Comparison of ENCODE assay signal across 8 cellular contexts in genomic region chr1:235275223-235275622, GRCh38. TPM values are rescaled to one million over a fixed set of nuclear protein-coding genes. Genes with fewer than 3 reads are reported as not detected.
A peak's percentile ranks its signal among the peaks of the same experiment; 100 is the strongest.
DNase-seq lines count a peak whose midpoint lies in the region; ATAC-seq and TF ChIP-seq lines count a peak whose summit lies in the region.

No MANE protein-coding gene starts in this region.

- H3K4me3 Mint-ChIP-seq in endodermal cell, result no peak overlapping the region

- TF ChIP-seq POLR2A in gastrocnemius medialis (IDR thresholded peaks at IDR 0.05), result no peak

- no peaks in the 10 kb centered on the region for H3K27me3 Mint-ChIP-seq in endodermal cell (ENCODE audit: insufficient read depth)

- peaks cover 41% of the 10 kb centered on the region for H3K4me1 Mint-ChIP-seq in endodermal cell

- peaks cover 0 to 5% of the 10 kb centered on the region in 2 donors for H3K36me3 Mint-ChIP-seq in activated naive CD4-positive, alpha-beta T cell treated with anti-CD3 and anti-CD28 coated beads, Interleukin-2, amount 50 U/mL, for 72 hours
- H3K36me3 Mint-ChIP-seq in endodermal cell (ENCODE audit: low read depth), result peaks cover 3% of the 10 kb centered on the region

- H3K27ac ChIP-seq in endodermal cell (ENCODE audit: low read depth, low read length) (no peak overlapping the region), gastrocnemius medialis (no peak overlapping the region)

- H3K4me1 ChIP-seq in endodermal cell (ENCODE audit: control insufficient read depth, insufficient read depth, low read length) (peaks cover 5% of the 10 kb centered on the region), gastrocnemius medialis (peaks cover 13 to 37% of the 10 kb centered on the region in 2 donors)

- H3K4me3 ChIP-seq in endodermal cell (ENCODE audit: low read length), result no peak overlapping the region
- H3K4me3 ChIP-seq in gastrocnemius medialis, result no peak overlapping the region

- ATAC-seq in GM19395 (IDR thresholded peaks at IDR 0.05; ENCODE audit: unreplicated experiment) (peak; percentile 86), HG03354 (IDR thresholded peaks at IDR 0.05; ENCODE audit: poor library complexity, severe bottlenecking, unreplicated experiment) (peak; percentile 86), GM19455 (IDR thresholded peaks at IDR 0.05; ENCODE audit: unreplicated experiment) (no peak), gastrocnemius medialis (no peak)
- peak; percentile 36 to 67 for ATAC-seq in activated naive CD4-positive, alpha-beta T cell treated with anti-CD3 and anti-CD28 coated beads, Interleukin-2, amount 50 U/mL, for 72 hours

- intact Hi-C loops in gastrocnemius medialis (cut with DNase I; ENCODE audit: low total_unique reads), result no loop called here

- H3K36me3 ChIP-seq in endodermal cell (ENCODE audit: control insufficient read depth, insufficient read depth, low read length), result no peaks in the 10 kb centered on the region
- H3K36me3 ChIP-seq in gastrocnemius medialis, result no peaks in the 10 kb centered on the region

- DNase-seq in GDM1 (lab: John Stamatoyannopoulos, UW), result peak; percentile 71
- DNase-seq in activated naive CD4-positive, alpha-beta T cell treated with anti-CD3 and anti-CD28 coated beads, Interleukin-2, amount 50 U/mL, for 72 hours (ENCODE audit: low spot score in 2 of 2), result no peak
- DNase-seq in endodermal cell, result no peak
- no peak for DNase-seq in NCI-H69 (lab: John Stamatoyannopoulos, UW)
- no peak for DNase-seq in gastrocnemius medialis

- in situ Hi-C loops in gastrocnemius medialis (cut with MboI; ENCODE audit: low sequenced_read_pairs in 4 of 4), result no loop called here

- TF ChIP-seq CTCF in endodermal cell (conservative IDR thresholded peaks at IDR 0.05) (no peak), gastrocnemius medialis (IDR thresholded peaks at IDR 0.05 in 4 of 5, conservative IDR thresholded peaks at IDR 0.05 in 1 of 5) (no peak)

- H3K27me3 ChIP-seq in endodermal cell (ENCODE audit: control insufficient read depth, insufficient read depth, low read length, poor library complexity, severe bottlenecking), result no peaks in the 10 kb centered on the region
- H3K27me3 ChIP-seq in gastrocnemius medialis, result no peaks in the 10 kb centered on the region

- H3K9me3 ChIP-seq in endodermal cell (ENCODE audit: control insufficient read depth, low read length) (no peaks in the 10 kb centered on the region), gastrocnemius medialis (no peaks in the 10 kb centered on the region)

- H3K9ac ChIP-seq in endodermal cell (ENCODE audit: extremely low read depth, low read length, poor library complexity, severe bottlenecking), result no peak overlapping the region

- 93 to 94% methylated on average over 3 of the region's 3 CpGs for WGBS in endodermal cell (ENCODE audit: insufficient coverage in 1 of 2, insufficient read length in 1 of 2), 2 experiments

- no peaks in the 10 kb centered on the region for H3K9me3 Mint-ChIP-seq in activated naive CD4-positive, alpha-beta T cell treated with anti-CD3 and anti-CD28 coated beads, Interleukin-2, amount 50 U/mL, for 72 hours
- no peaks in the 10 kb centered on the region for H3K9me3 Mint-ChIP-seq in endodermal cell

- H3K27ac Mint-ChIP-seq in activated naive CD4-positive, alpha-beta T cell treated with anti-CD3 and anti-CD28 coated beads, Interleukin-2, amount 50 U/mL, for 72 hours, result peak overlapping the region; percentile 8 to 46
- H3K27ac Mint-ChIP-seq in endodermal cell, result no peak overlapping the region

RNA-seq across cellular contexts. Expression of gene ARID4B, which starts 52.8 kb away (rescaled TPM):
- total RNA-seq in activated naive CD4-positive, alpha-beta T cell treated with anti-CD3 and anti-CD28 coated beads, Interleukin-2, amount 50 U/mL, for 72 hours, result 10 to 100 TPM; 58.4 to 65.7 TPM
- total RNA-seq in endodermal cell (10 to 100 TPM; 40.6 to 43.1 TPM), gastrocnemius medialis (10 to 100 TPM; 11.5 to 18.8 (median 16.5) TPM)
- 36.7 TPM for polyA plus RNA-seq in endodermal cell (2013, experiment 1 of 2)
- polyA plus RNA-seq in endodermal cell (2013, experiment 2 of 2), result 36.7 TPM

RNA-seq across cellular contexts. Expression of gene GGPS1, which starts 53.1 kb away (rescaled TPM):
- 10 to 100 TPM; 33.6 to 36.1 TPM for total RNA-seq in activated naive CD4-positive, alpha-beta T cell treated with anti-CD3 and anti-CD28 coated beads, Interleukin-2, amount 50 U/mL, for 72 hours
- total RNA-seq in endodermal cell (10 to 100 TPM; 56.3 to 64.6 TPM), gastrocnemius medialis (10 to 100 TPM; 14.5 to 21.9 (median 17.7) TPM)
- 46.3 TPM for polyA plus RNA-seq in endodermal cell (2013, experiment 1 of 2)
- 40.2 TPM for polyA plus RNA-seq in endodermal cell (2013, experiment 2 of 2)

Comparison
In these comparisons a context has a peak if more than half of its experiments do, and no peak if none do; other contexts are left out.
1. ATAC-seq: peak in GM19395 (single experiment), HG03354 (single experiment) and activated naive CD4-positive, alpha-beta T cell treated with anti-CD3 and anti-CD28 coated beads, Interleukin-2, amount 50 U/mL, for 72 hours (2 of 2); none in GM19455 (single experiment) and gastrocnemius medialis (0 of 2).